Comparison of ENCODE assay signal across 13 cellular contexts in genomic region chr14:101853455-101854018, GRCh38.
A peak's percentile ranks its signal among the peaks of the same experiment; 100 is the strongest.
DNase-seq lines count a peak whose midpoint lies in the region; ATAC-seq, FAIRE-seq and TF ChIP-seq lines count a peak whose summit lies in the region.
"Had no signal": no experiment of that assay in that cellular context is flagged by ENCODE, and none has a peak within 500 bp of the region (broad histone marks: within the 10 kb centered on the region; RNA-seq: fewer than 3 reads in every experiment).

No MANE protein-coding gene starts in this region.

- TF ChIP-seq CTCF in bronchial epithelial cell (IDR thresholded peaks at IDR 0.05; ENCODE audit: insufficient read depth, low read length, severe bottlenecking) (no peak), osteocyte (IDR thresholded peaks at IDR 0.05) (no peak)

- peaks cover 48% of the 10 kb centered on the region for H3K4me1 Mint-ChIP-seq in T-helper 2 cell treated with Interferon-gamma antibody and Interleukin-4, amounts not matched to agents 5 μg/mL and 100 μg/mL, for 36 hours (ENCODE audit: low read depth)
- H3K4me1 Mint-ChIP-seq in IgD-negative memory B cell (peaks cover 54 to 63% (median 62%) of the 10 kb centered on the region in 3 donors), osteocyte (ENCODE audit: unreplicated experiment) (peaks cover 23% of the 10 kb centered on the region)

- no peak overlapping the region for H3K4me3 Mint-ChIP-seq in T-helper 2 cell treated with Interferon-gamma antibody and Interleukin-4, amounts not matched to agents 5 μg/mL and 100 μg/mL, for 36 hours
- no peak overlapping the region for H3K4me3 Mint-ChIP-seq in IgD-negative memory B cell
- no peak overlapping the region for H3K4me3 Mint-ChIP-seq in osteocyte (ENCODE audit: unreplicated experiment)

- peaks cover 3% of the 10 kb centered on the region for H3K36me3 ChIP-seq in bronchial epithelial cell (ENCODE audit: control insufficient read depth, insufficient read depth, low read length)

- H3K27ac Mint-ChIP-seq in T-helper 2 cell treated with Interferon-gamma antibody and Interleukin-4, amounts not matched to agents 5 μg/mL and 100 μg/mL, for 36 hours, result peak overlapping the region; percentile 72
- H3K27ac Mint-ChIP-seq in IgD-negative memory B cell (peak overlapping the region in 2 of 3 donors; percentile 22 to 69), osteocyte (ENCODE audit: unreplicated experiment) (no peak overlapping the region)

- no peak overlapping the region for H3K4me3 ChIP-seq in bronchial epithelial cell (ENCODE audit: low read depth, low read length)
- H3K4me3 ChIP-seq: GM23248, thoracic aorta had no signal

- H3K36me3 Mint-ChIP-seq in T-helper 2 cell treated with Interferon-gamma antibody and Interleukin-4, amounts not matched to agents 5 μg/mL and 100 μg/mL, for 36 hours (ENCODE audit: low read depth), result peaks cover 27% of the 10 kb centered on the region
- H3K36me3 Mint-ChIP-seq in IgD-negative memory B cell (peaks cover 10% of the 10 kb centered on the region), osteocyte (ENCODE audit: unreplicated experiment) (peaks cover 12% of the 10 kb centered on the region)

- H3K9me3 Mint-ChIP-seq in T-helper 2 cell treated with Interferon-gamma antibody and Interleukin-4, amounts not matched to agents 5 μg/mL and 100 μg/mL, for 36 hours, result no peaks in the 10 kb centered on the region
- H3K9me3 Mint-ChIP-seq in IgD-negative memory B cell (no peaks in the 10 kb centered on the region), osteocyte (ENCODE audit: unreplicated experiment) (no peaks in the 10 kb centered on the region)

- no peaks in the 10 kb centered on the region for H3K27me3 ChIP-seq in bronchial epithelial cell (ENCODE audit: control insufficient read depth, insufficient read depth, low read length)

- FAIRE-seq in bronchial epithelial cell (lab: Jason Lieb, UNC), result peak; percentile 89
- FAIRE-seq: A204.1 had no signal

- no peaks in the 10 kb centered on the region for H3K27me3 Mint-ChIP-seq in T-helper 2 cell treated with Interferon-gamma antibody and Interleukin-4, amounts not matched to agents 5 μg/mL and 100 μg/mL, for 36 hours (ENCODE audit: low read depth)
- H3K27me3 Mint-ChIP-seq in IgD-negative memory B cell (no peaks in the 10 kb centered on the region), osteocyte (ENCODE audit: unreplicated experiment) (no peaks in the 10 kb centered on the region)

- no peak for ATAC-seq in GM19455 (IDR thresholded peaks at IDR 0.05; ENCODE audit: unreplicated experiment)

- DNase-seq in T-helper 2 cell treated with Interferon-gamma antibody and Interleukin-4, amounts not matched to agents 5 μg/mL and 100 μg/mL, for 36 hours (ENCODE audit: low spot score), result no peak
- DNase-seq in T-helper 2 cell (no peak), bronchial epithelial cell (ENCODE audit: low read depth) (no peak), osteocyte (ENCODE audit: extremely low spot score, unreplicated experiment) (peak; percentile 54), NCI-H82 (lab: John Stamatoyannopoulos, UW) (no peak), SW480 (ENCODE audit: low spot score) (no peak)
- DNase-seq: amniotic stem cell, DMS153, GM23248 had no signal
